In genomic region chr2:129233751-129234406, GRCh38 we compare ENCODE assay signal across 10 cellular contexts.
DNase-seq lines count a peak whose midpoint lies in the region; ATAC-seq and TF ChIP-seq lines count a peak whose summit lies in the region.
"Had no signal": no experiment of that assay in that cellular context is flagged by ENCODE, and none has a peak within 500 bp of the region (broad histone marks: within the 10 kb centered on the region; RNA-seq: fewer than 3 reads in every experiment).

No MANE protein-coding gene starts in this region.

- peak; percentile 15 to 79 (median 52) for ATAC-seq in heart left ventricle
- peak; percentile 73 for ATAC-seq in sciatic nerve

- H3K27ac ChIP-seq in OCI-LY3 (ENCODE audit: low read length) (no peak overlapping the region), heart left ventricle (no peak overlapping the region)

- H3K36me3 ChIP-seq in OCI-LY3 (replicated peaks; ENCODE audit: low read depth, low read length) (no peaks in the 10 kb centered on the region), heart left ventricle (no peaks in the 10 kb centered on the region)

- no peaks in the 10 kb centered on the region for H3K27me3 ChIP-seq in OCI-LY3 (ENCODE audit: low read depth, low read length)
- no peaks in the 10 kb centered on the region for H3K27me3 ChIP-seq in heart left ventricle

- no peaks in the 10 kb centered on the region for H3K79me2 ChIP-seq in OCI-LY3 (ENCODE audit: low read length)

- H3K4me3 ChIP-seq in OCI-LY3 (ENCODE audit: low read length) (no peak overlapping the region), heart left ventricle (no peak overlapping the region)

- TF ChIP-seq POLR2A in heart left ventricle (IDR thresholded peaks at IDR 0.05), result no peak

- intact Hi-C loops in heart left ventricle (cut with DNase I) (loop anchor here in 2 of 10 donors (10.0 kb wide), 1 partner anchor 499 kb away; no protein-coding TSS in a partner anchor), sciatic nerve (cut with DNase I) (no loop called here)

- H3K9me3 ChIP-seq in OCI-LY3 (ENCODE audit: insufficient read depth, low read length), result no peaks in the 10 kb centered on the region
- peaks cover 0 to 8% (median 0%) of the 10 kb centered on the region in 12 donors for H3K9me3 ChIP-seq in heart left ventricle

- TF ChIP-seq CTCF in OCI-LY3 (IDR thresholded peaks at IDR 0.05; ENCODE audit: low read depth, low read length) (peak; percentile 23), heart left ventricle (IDR thresholded peaks at IDR 0.05) (peak in 2 of 12 donors; percentile 20 to 26)

- H2AFZ ChIP-seq in OCI-LY3 (ENCODE audit: low read depth, low read length), result no peak overlapping the region

- DNase-seq in NCI-H1694 treated with DMSO at 0.1 percent for 48 hours (lab: John Stamatoyannopoulos, UW) (peak; percentile 6), NCI-H1694 (lab: John Stamatoyannopoulos, UW) (no peak), heart left ventricle (no peak), sciatic nerve (ENCODE audit: low spot score) (no peak), RPMI8226 (no peak), DMS153 (lab: John Stamatoyannopoulos, UW) (no peak), glomerular visceral epithelial cell (ENCODE audit: extremely low spot score) (no peak)
- DNase-seq: activated CD4-positive, alpha-beta T cell treated with anti-CD3 and anti-CD28 coated beads for 1 hour; NCI-H774 had no signal

- H3K4me1 ChIP-seq in OCI-LY3 (ENCODE audit: low read length) (no peaks in the 10 kb centered on the region), heart left ventricle (no peaks in the 10 kb centered on the region)

- no peaks in the 10 kb centered on the region for H4K20me1 ChIP-seq in OCI-LY3 (ENCODE audit: insufficient read depth, low read length)

- no peak overlapping the region for H3K4me2 ChIP-seq in OCI-LY3 (ENCODE audit: low read length)

- 38 to 51% (median 45%) methylated on average over 6 of the region's 6 CpGs for WGBS in heart left ventricle, 4 donors

- no peak overlapping the region for H3K9ac ChIP-seq in OCI-LY3 (ENCODE audit: low read length)
